In the genomic region with DNA sequence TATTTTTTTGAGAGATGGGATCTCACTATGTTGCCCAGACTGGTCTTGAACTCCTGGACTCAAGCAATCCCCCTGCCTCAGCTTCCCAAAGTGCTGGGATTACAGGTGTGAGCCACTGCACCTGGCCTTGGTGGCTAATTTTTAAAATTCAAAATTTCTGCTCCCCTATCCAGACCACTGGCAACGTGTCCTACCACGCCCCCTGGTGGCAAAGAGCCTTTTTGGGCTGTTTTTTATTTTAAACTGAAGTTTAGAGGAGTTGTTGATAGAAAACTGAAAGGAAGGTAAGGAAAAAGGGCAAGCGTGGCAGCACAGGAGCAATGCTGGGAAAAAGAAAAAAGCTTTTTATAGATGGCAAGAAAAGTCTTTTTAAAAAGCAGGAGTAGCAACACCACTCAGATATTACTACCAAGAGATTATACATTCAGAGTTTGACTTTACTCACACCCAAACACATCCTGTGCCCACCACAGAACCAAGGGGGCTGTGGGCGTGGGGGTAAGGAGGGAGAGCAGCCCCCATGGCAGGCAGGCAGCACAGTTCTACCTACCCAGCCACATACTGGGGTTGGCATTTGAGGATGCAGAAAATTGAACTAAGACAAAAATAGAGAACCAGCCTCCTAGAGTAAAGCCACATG, we compare ENCODE assay signal across 8 cellular contexts. TPM values are rescaled to one million over a fixed set of nuclear protein-coding genes. Genes with fewer than 3 reads are reported as not detected.
DNase-seq lines count a peak whose midpoint lies in the region; ATAC-seq and TF ChIP-seq lines count a peak whose summit lies in the region.

No MANE protein-coding gene starts in this region.

- H3K4me3 ChIP-seq in CD8-positive, alpha-beta memory T cell (ENCODE audit: low read length) = no peak overlapping the region
- H3K4me3 ChIP-seq in right lobe of liver = no peak overlapping the region

- no peaks in the 10 kb centered on the region for H3K9me3 Mint-ChIP-seq in CD8-positive, alpha-beta memory T cell

- peak; percentile 64 to 82 (median 67) for DNase-seq in CD8-positive, alpha-beta memory T cell
- DNase-seq in caudate nucleus (lab: John Stamatoyannopoulos, UW) (peak in 26 of 61 donors; percentile 14 to 62 (median 34)), right lobe of liver (peak in 2 of 3 donors; percentile 64 to 66), occipital lobe (lab: John Stamatoyannopoulos, UW) (no peak)
- peak; percentile 44 to 73 (median 68) for DNase-seq in stimulated activated CD4-positive, alpha-beta T cell treated with anti-CD3 and anti-CD28 coated beads, TNF-alpha, amount 100 ng/mL, for 48 hours (ENCODE audit: low read depth in 3 of 3)

- H3K36me3 Mint-ChIP-seq in CD8-positive, alpha-beta memory T cell = peaks cover 9 to 59% (median 10%) of the 10 kb centered on the region in 3 donors

- POLR2A ChIA-PET in CD8-positive, alpha-beta memory T cell (lab: Charles Lee) = interaction anchor here (0.7 to 5.8 kb wide), 3 partner anchors 11 to 43 kb away, joined by 3 to 51 read pairs (median 6); partner anchors contain the start of genes JMJD6 and METTL23

- H3K27me3 ChIP-seq in CD8-positive, alpha-beta memory T cell (ENCODE audit: insufficient read depth, low read length, poor library complexity, severe bottlenecking) = no peaks in the 10 kb centered on the region
- H3K27me3 ChIP-seq in right lobe of liver = no peaks in the 10 kb centered on the region

- TF ChIP-seq CTCF in right lobe of liver (IDR thresholded peaks at IDR 0.05) = peak; percentile 59 to 85 (median 80)

- H3K4me3 Mint-ChIP-seq in CD8-positive, alpha-beta memory T cell = peak overlapping the region; percentile 24 to 75 (median 71)

- H3K27ac Mint-ChIP-seq in CD8-positive, alpha-beta memory T cell = peak overlapping the region; percentile 91 to 99 (median 98)

- TF ChIP-seq POLR2A in right lobe of liver (IDR thresholded peaks at IDR 0.05) = no peak

- H3K27me3 Mint-ChIP-seq in CD8-positive, alpha-beta memory T cell = no peaks in the 10 kb centered on the region

- CTCF ChIA-PET in CD8-positive, alpha-beta memory T cell (lab: Charles Lee) = interaction anchor here (1.2 to 5.7 kb wide), 6 partner anchors 8 to 192 kb away, joined by 3 to 52 read pairs (median 8); partner anchors contain the start of genes JMJD6 and METTL23

- H3K36me3 ChIP-seq in CD8-positive, alpha-beta memory T cell (ENCODE audit: insufficient read depth, low read length) = peaks cover 30% of the 10 kb centered on the region
- H3K36me3 ChIP-seq in KOPT-K1 (ENCODE audit: insufficient read depth, low read length) (peaks cover 72% of the 10 kb centered on the region), right lobe of liver (peaks cover 3 to 66% (median 30%) of the 10 kb centered on the region in 4 donors)

- H3K4me1 ChIP-seq in CD8-positive, alpha-beta memory T cell (ENCODE audit: insufficient read depth, low read length) = peaks cover 37% of the 10 kb centered on the region
- H3K4me1 ChIP-seq in right lobe of liver = peaks cover 0 to 9% (median 0%) of the 10 kb centered on the region in 4 donors

- 18% methylated on average over 4 of the region's 4 CpGs for WGBS in right lobe of liver (ENCODE audit: insufficient coverage, low coverage, low lambda C conversion rate, missing lambda C conversion rate)

- H3K27ac ChIP-seq in CD8-positive, alpha-beta memory T cell (ENCODE audit: low read depth, low read length) = peak overlapping the region; percentile 57
- H3K27ac ChIP-seq in KOPT-K1 (ENCODE audit: low read depth, low read length, poor library complexity, severe bottlenecking) (peak overlapping the region; percentile 68), caudate nucleus (ENCODE audit: low read depth, low read length) (peak overlapping the region; percentile 58), right lobe of liver (no peak overlapping the region)

- no peaks in the 10 kb centered on the region for H3K9me3 ChIP-seq in CD8-positive, alpha-beta memory T cell (ENCODE audit: low read length)
- H3K9me3 ChIP-seq in KOPT-K1 (ENCODE audit: insufficient read depth, low read length, poor library complexity, severe bottlenecking) = no peaks in the 10 kb centered on the region
- no peaks in the 10 kb centered on the region for H3K9me3 ChIP-seq in right lobe of liver

- ATAC-seq in activated CD4-positive, CD25-positive, alpha-beta regulatory T cell treated with anti-CD3 and anti-CD28 coated beads, Interleukin-2, amount 50 U/mL, for 24 hours = peak; percentile 25 to 35
- ATAC-seq in right lobe of liver (peak; percentile 12 to 33 (median 22)), HG03521 (IDR thresholded peaks at IDR 0.05; ENCODE audit: unreplicated experiment) (no peak)

- intact Hi-C loops in right lobe of liver (cut with DNase I) = no loop called here

- peaks cover 42 to 67% (median 44%) of the 10 kb centered on the region in 3 donors for H3K4me1 Mint-ChIP-seq in CD8-positive, alpha-beta memory T cell

RNA-seq across cellular contexts. Expression of gene MXRA7, which starts 4.2 kb away (rescaled TPM):
- total RNA-seq in CD8-positive, alpha-beta memory T cell = 10 to 100 TPM; 27.1 to 29.1 TPM
- 30.6 TPM for polyA plus RNA-seq in CD8-positive, alpha-beta memory T cell
- 10 to 100 TPM in 5 of 6 experiments, 1 to 10 TPM in 1; 7.7 to 25.4 (median 15.3) TPM for total RNA-seq in right lobe of liver
- total RNA-seq in occipital lobe = 34.6 TPM

RNA-seq across cellular contexts. Expression of gene JMJD6, which starts 11.5 kb away (rescaled TPM):
- 10 to 100 TPM; 62.7 to 66.8 TPM for total RNA-seq in CD8-positive, alpha-beta memory T cell
- 37.1 TPM for polyA plus RNA-seq in CD8-positive, alpha-beta memory T cell
- total RNA-seq in right lobe of liver = 10 to 100 TPM in 5 of 6 experiments, 1 to 10 TPM in 1; 10.0 to 15.8 (median 11.1) TPM
- 20.0 TPM for total RNA-seq in occipital lobe

RNA-seq across cellular contexts. Expression of gene METTL23, which starts 11.7 kb away (rescaled TPM):
- total RNA-seq in CD8-positive, alpha-beta memory T cell = 10 to 100 TPM; 43.6 to 44.6 TPM
- 152 TPM for polyA plus RNA-seq in CD8-positive, alpha-beta memory T cell
- total RNA-seq in right lobe of liver (10 to 100 TPM; 16.0 to 25.0 (median 18.7) TPM), occipital lobe (17.8 TPM)

RNA-seq across cellular contexts. Expression of gene SRSF2, which starts 22.2 kb away (rescaled TPM):
- 100 to 1,000 TPM; 626 to 630 TPM for total RNA-seq in CD8-positive, alpha-beta memory T cell
- 111 TPM for polyA plus RNA-seq in CD8-positive, alpha-beta memory T cell
- 100 to 1,000 TPM in 1 of 6 experiments, 10 to 100 TPM in 5; 62.4 to 106 (median 86.0) TPM for total RNA-seq in right lobe of liver
- total RNA-seq in occipital lobe = 87.7 TPM

RNA-seq across cellular contexts. Expression of gene MFSD11, which starts 23.0 kb away (rescaled TPM):
- total RNA-seq in CD8-positive, alpha-beta memory T cell = 10 to 100 TPM; 22.3 to 22.9 TPM
- polyA plus RNA-seq in CD8-positive, alpha-beta memory T cell = 28.4 TPM
- total RNA-seq in right lobe of liver (10 to 100 TPM in 5 of 6 experiments, 1 to 10 TPM in 1; 8.5 to 16.3 (median 15.3) TPM), occipital lobe (61.3 TPM)

Comparison
In these comparisons a context has a peak if more than half of its experiments do, and no peak if none do; other contexts are left out.
1. H3K27ac ChIP-seq: peak in CD8-positive, alpha-beta memory T cell (single experiment), KOPT-K1 (single experiment) and caudate nucleus (single experiment); none in right lobe of liver (0 of 3).